In genomic region chr14:95472819-95473251, GRCh38 we compare ENCODE assay signal across 17 cellular contexts. TPM values are rescaled to one million over a fixed set of nuclear protein-coding genes. Genes with fewer than 3 reads are reported as not detected.
DNase-seq lines count a peak whose midpoint lies in the region; TF ChIP-seq lines count a peak whose summit lies in the region.
"Had no signal": no experiment of that assay in that cellular context is flagged by ENCODE, and none has a peak within 500 bp of the region (broad histone marks: within the 10 kb centered on the region; RNA-seq: fewer than 3 reads in every experiment).

No MANE protein-coding gene starts in this region.

- no peaks in the 10 kb centered on the region for H3K36me3 ChIP-seq in OCI-LY1 (ENCODE audit: insufficient read depth, low read length)
- peaks cover 21% of the 10 kb centered on the region for H3K36me3 ChIP-seq in left ventricle myocardium inferior
- H3K36me3 ChIP-seq in spleen: peaks cover 0 to 97% (median 45%) of the 10 kb centered on the region in 6 donors

- H3K27ac ChIP-seq in OCI-LY1 (ENCODE audit: low read depth, low read length, poor library complexity, severe bottlenecking): peak overlapping the region; percentile 67
- peak overlapping the region; percentile 76 for H3K27ac ChIP-seq in left ventricle myocardium inferior (replicated peaks)
- peak overlapping the region in 6 of 8 donors; percentile 11 to 56 (median 38) for H3K27ac ChIP-seq in spleen
- H3K27ac ChIP-seq: neutrophil had no signal

- H3K9me3 ChIP-seq in OCI-LY1 (ENCODE audit: low read length): no peaks in the 10 kb centered on the region
- H3K9me3 ChIP-seq in left ventricle myocardium inferior (replicated peaks): no peaks in the 10 kb centered on the region
- no peaks in the 10 kb centered on the region for H3K9me3 ChIP-seq in spleen
- H3K9me3 ChIP-seq: neutrophil had no signal

- no peak for TF ChIP-seq POLR2A in spleen (IDR thresholded peaks at IDR 0.05)

- no peaks in the 10 kb centered on the region for H3F3A ChIP-seq in OCI-LY1 (ENCODE audit: insufficient read depth, low read length)

- peak overlapping the region; percentile 12; the same call in 1 of the 2 replicates for H3K4me2 ChIP-seq in OCI-LY1 (ENCODE audit: low read length)

- 29 to 39% (median 34%) methylated on average over 10 of the region's 10 CpGs for WGBS in spleen, 5 donors

- H4K20me1 ChIP-seq in OCI-LY1 (ENCODE audit: insufficient read depth, low read length): no peaks in the 10 kb centered on the region

- H3K4me3 ChIP-seq in OCI-LY1 (ENCODE audit: low read depth, low read length, poor library complexity, severe bottlenecking): no peak overlapping the region
- H3K4me3 ChIP-seq in left ventricle myocardium inferior: no peak overlapping the region
- H3K4me3 ChIP-seq in spleen: no peak overlapping the region
- H3K4me3 ChIP-seq: GM12878 had no signal

- H3K27me3 ChIP-seq in OCI-LY1 (ENCODE audit: insufficient read depth, low read length) (no peaks in the 10 kb centered on the region), left ventricle myocardium inferior (ENCODE audit: low read depth) (no peaks in the 10 kb centered on the region), spleen (replicated peaks in 1 of 7) (no peaks in the 10 kb centered on the region)
- H3K27me3 ChIP-seq: neutrophil had no signal

- DNase-seq in DMS79 (lab: John Stamatoyannopoulos, UW) (peak; percentile 43), left ventricle myocardium inferior (no peak), spleen (no peak), COLO829 (ENCODE audit: low spot score) (no peak)
- DNase-seq in effector CD8-positive, alpha-beta T cell (lab: John Stamatoyannopoulos, UW): no peak
- DNase-seq in stimulated activated CD4-positive, alpha-beta T cell treated with anti-CD3 and anti-CD28 coated beads, Interleukin-12 subunit alpha, Interleukin-12 subunit beta, amount 100 ng/mL, for 4 hours: no peak
- DNase-seq: activated CD4-positive, alpha-beta T cell treated with anti-CD3 and anti-CD28 coated beads, Interleukin-2, amount 10 ng/mL, durations not matched to agents 24 days and 14 days; activated naive CD8-positive, alpha-beta T cell treated with anti-CD3 and anti-CD28 coated beads, Interleukin-2, amount 10 ng/mL, durations not matched to agents 7 days and 5 days; dermis blood vessel endothelial cell; foreskin melanocyte; H7; islet precursor cell; NCI-H1092 treated with DMSO at 0.1 percent for 48 hours; NCI-H526 treated with DMSO at 0.1 percent for 48 hours had no signal

- H3K79me2 ChIP-seq in OCI-LY1 (ENCODE audit: insufficient read depth, low read length): no peaks in the 10 kb centered on the region

- peaks cover 25% of the 10 kb centered on the region for H3K4me1 ChIP-seq in OCI-LY1 (ENCODE audit: insufficient read depth, low read length, severe bottlenecking)
- H3K4me1 ChIP-seq in left ventricle myocardium inferior: peaks cover 62% of the 10 kb centered on the region
- H3K4me1 ChIP-seq in spleen: peaks cover 0 to 55% (median 19%) of the 10 kb centered on the region in 6 donors

- no peaks in the 10 kb centered on the region for H3K9me2 ChIP-seq in OCI-LY1 (ENCODE audit: low read depth, low read length)

- no peak for TF ChIP-seq CTCF in OCI-LY1 (IDR thresholded peaks at IDR 0.05; ENCODE audit: low read length)
- TF ChIP-seq CTCF in left ventricle myocardium inferior (IDR thresholded peaks at IDR 0.05; ENCODE audit: borderline replicate concordance): no peak
- no peak for TF ChIP-seq CTCF in spleen (IDR thresholded peaks at IDR 0.05 in 8 of 11, conservative IDR thresholded peaks at IDR 0.05 in 3 of 11)

- H3K9ac ChIP-seq in OCI-LY1 (ENCODE audit: low read length): peak overlapping the region; percentile 25; the same call in 1 of the 2 replicates

- intact Hi-C loops in left ventricle myocardium inferior (cut with micrococcal nuclease): no loop called here
- intact Hi-C loops in spleen (cut with DNase I; ENCODE audit: low total_unique reads): no loop called here

- no peak overlapping the region for H2AFZ ChIP-seq in OCI-LY1 (ENCODE audit: low read length)

RNA-seq across cellular contexts. Expression of gene SYNE3, which starts 43.6 kb away (rescaled TPM):
- total RNA-seq in left ventricle myocardium inferior: 11.3 TPM
- total RNA-seq in spleen: 10 to 100 TPM; 26.8 to 34.5 (median 28.9) TPM
- 1 to 10 TPM; 1.4 to 5.2 (median 1.8) TPM for polyA plus RNA-seq in spleen
